11 cellular contexts compared by ENCODE assay signal in the genomic region with DNA sequence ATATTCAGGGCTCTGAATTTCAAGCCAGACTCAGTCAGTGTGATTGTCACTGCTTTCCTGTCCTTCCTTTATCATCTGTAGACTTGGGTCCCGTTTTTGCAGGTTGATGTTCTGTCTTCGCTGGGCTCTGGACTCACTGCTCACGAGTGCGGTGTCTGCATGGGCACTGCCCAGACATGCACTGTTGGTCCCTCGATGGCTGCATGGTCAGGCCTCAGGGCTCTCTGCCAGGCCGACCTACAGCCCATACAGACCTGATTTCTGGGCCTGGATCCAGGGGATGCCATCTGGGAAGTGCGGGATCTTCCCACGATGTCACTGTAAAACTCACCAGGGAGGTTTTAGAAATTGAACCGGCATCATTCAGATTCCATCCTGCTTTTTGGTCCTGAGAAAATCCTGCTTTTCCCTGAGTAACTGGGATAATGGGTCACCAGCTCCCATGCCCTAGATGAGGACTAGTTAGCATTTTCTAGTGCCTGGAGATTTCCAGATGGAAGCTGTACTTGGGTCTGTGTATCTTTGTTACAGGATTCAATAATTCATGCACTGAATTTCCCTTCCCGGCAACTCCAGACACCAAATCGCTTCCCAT. TPM values are rescaled to one million over a fixed set of nuclear protein-coding genes. Genes with fewer than 3 reads are reported as not detected.
DNase-seq lines count a peak whose midpoint lies in the region; ATAC-seq and TF ChIP-seq lines count a peak whose summit lies in the region.
"Had no signal": no experiment of that assay in that cellular context is flagged by ENCODE, and none has a peak within 500 bp of the region (broad histone marks: within the 10 kb centered on the region; RNA-seq: fewer than 3 reads in every experiment).

No MANE protein-coding gene starts in this region.

- peaks cover 39% of the 10 kb centered on the region for H3K36me3 Mint-ChIP-seq in neural progenitor cell
- H3K36me3 Mint-ChIP-seq: activated naive CD4-positive, alpha-beta T cell treated with anti-CD3 and anti-CD28 coated beads, Interleukin-2, amount 10 ng/mL, durations not matched to agents 7 days and 5 days had no signal

- peak; percentile 43 for DNase-seq in ecto neural progenitor cell (ENCODE audit: low spot score)
- DNase-seq in neural progenitor cell (ENCODE audit: low spot score), result no peak
- DNase-seq in kidney glomerular epithelial cell (lab: John Stamatoyannopoulos, UW), result no peak
- DNase-seq in amygdala (lab: John Stamatoyannopoulos, UW), result no peak

- H3K9ac ChIP-seq in KMS-11, result no peak overlapping the region
- no peak overlapping the region for H3K9ac ChIP-seq in neural progenitor cell

- H3K27me3 Mint-ChIP-seq in neural progenitor cell (ENCODE audit: insufficient read depth, low read depth), result peaks cover 4% of the 10 kb centered on the region

- ATAC-seq in HG03196 (IDR thresholded peaks at IDR 0.05; ENCODE audit: unreplicated experiment), result no peak
- no peak for ATAC-seq in GM18867 (IDR thresholded peaks at IDR 0.05; ENCODE audit: unreplicated experiment)

- H3K4me1 ChIP-seq in ACC112 (ENCODE audit: control insufficient read depth, insufficient read depth, low read length, unreplicated experiment) (peaks cover 38% of the 10 kb centered on the region), KMS-11 (ENCODE audit: low read depth, poor library complexity, severe bottlenecking) (peaks cover 4% of the 10 kb centered on the region), neural progenitor cell (peaks cover 9% of the 10 kb centered on the region)
- H3K4me1 ChIP-seq: colonic mucosa had no signal

- H3K27ac ChIP-seq in ACC112 (ENCODE audit: low read depth, low read length) (peak overlapping the region; percentile 59), KMS-11 (no peak overlapping the region), neural progenitor cell (no peak overlapping the region)
- H3K27ac ChIP-seq: colonic mucosa had no signal

- H2AFZ ChIP-seq in ACC112 (ENCODE audit: low read length, unreplicated experiment), result no peak overlapping the region
- peak overlapping the region; percentile 77; the same call in 1 of the 2 replicates for H2AFZ ChIP-seq in KMS-11 (ENCODE audit: low read depth)
- no peak overlapping the region for H2AFZ ChIP-seq in neural progenitor cell (replicated peaks)

- H3K27me3 ChIP-seq in ACC112 (ENCODE audit: insufficient read depth, low read length) (no peaks in the 10 kb centered on the region), KMS-11 (ENCODE audit: insufficient read depth, low read depth) (no peaks in the 10 kb centered on the region), neural progenitor cell (no peaks in the 10 kb centered on the region)
- H3K27me3 ChIP-seq: colonic mucosa had no signal

- no peak for TF ChIP-seq CTCF in KMS-11 (conservative IDR thresholded peaks at IDR 0.05; ENCODE audit: low read depth, low read length)
- TF ChIP-seq CTCF in neural progenitor cell (IDR thresholded peaks at IDR 0.05), result no peak

- no peak overlapping the region for H3K4me3 ChIP-seq in ACC112 (ENCODE audit: low read depth, low read length)
- no peak overlapping the region for H3K4me3 ChIP-seq in KMS-11 (IDR thresholded peaks at IDR 0.05; ENCODE audit: insufficient read depth, low read depth, low read length)
- H3K4me3 ChIP-seq in neural progenitor cell, result no peak overlapping the region
- H3K4me3 ChIP-seq: colonic mucosa had no signal

- no peaks in the 10 kb centered on the region for H3K9me3 Mint-ChIP-seq in neural progenitor cell
- H3K9me3 Mint-ChIP-seq: activated CD4-positive, alpha-beta memory T cell treated with anti-CD3 and anti-CD28 coated beads, Interleukin-2, amount 10 ng/mL, durations not matched to agents 7 days and 5 days; activated naive CD4-positive, alpha-beta T cell treated with anti-CD3 and anti-CD28 coated beads, Interleukin-2, amount 10 ng/mL, durations not matched to agents 7 days and 5 days had no signal

- H3K27ac Mint-ChIP-seq in neural progenitor cell, result no peak overlapping the region
- H3K27ac Mint-ChIP-seq: activated CD4-positive, alpha-beta memory T cell treated with anti-CD3 and anti-CD28 coated beads, Interleukin-2, amount 10 ng/mL, durations not matched to agents 7 days and 5 days; activated naive CD4-positive, alpha-beta T cell treated with anti-CD3 and anti-CD28 coated beads, Interleukin-2, amount 10 ng/mL, durations not matched to agents 7 days and 5 days had no signal

- H3K36me3 ChIP-seq in ACC112 (ENCODE audit: insufficient read depth, low read length), result peaks cover 42% of the 10 kb centered on the region
- H3K36me3 ChIP-seq in KMS-11 (ENCODE audit: insufficient read depth), result no peaks in the 10 kb centered on the region
- no peaks in the 10 kb centered on the region for H3K36me3 ChIP-seq in neural progenitor cell
- H3K36me3 ChIP-seq: colonic mucosa had no signal

- H3K4me3 Mint-ChIP-seq in neural progenitor cell, result no peak overlapping the region
- H3K4me3 Mint-ChIP-seq: activated CD4-positive, alpha-beta memory T cell treated with anti-CD3 and anti-CD28 coated beads, Interleukin-2, amount 10 ng/mL, durations not matched to agents 7 days and 5 days; activated naive CD4-positive, alpha-beta T cell treated with anti-CD3 and anti-CD28 coated beads, Interleukin-2, amount 10 ng/mL, durations not matched to agents 7 days and 5 days had no signal

- no peaks in the 10 kb centered on the region for H3F3A ChIP-seq in neural progenitor cell (ENCODE audit: low read depth)

- H3K79me2 ChIP-seq in ACC112 (ENCODE audit: control insufficient read depth, insufficient read depth, low read length, unreplicated experiment) (peaks cover 55% of the 10 kb centered on the region), KMS-11 (ENCODE audit: insufficient read depth, low read depth) (no peaks in the 10 kb centered on the region), neural progenitor cell (ENCODE audit: low read depth) (peaks cover 32% of the 10 kb centered on the region)

- H3K9me3 ChIP-seq in neural progenitor cell (ENCODE audit: low read depth), result no peaks in the 10 kb centered on the region
- H3K9me3 ChIP-seq: colonic mucosa had no signal

- H4K20me1 ChIP-seq in KMS-11 (ENCODE audit: insufficient read depth) (no peaks in the 10 kb centered on the region), neural progenitor cell (ENCODE audit: low read depth) (peaks cover 55% of the 10 kb centered on the region)

- H3K4me1 Mint-ChIP-seq in neural progenitor cell, result peaks cover 64% of the 10 kb centered on the region
- H3K4me1 Mint-ChIP-seq: activated CD4-positive, alpha-beta memory T cell treated with anti-CD3 and anti-CD28 coated beads, Interleukin-2, amount 10 ng/mL, durations not matched to agents 7 days and 5 days had no signal

- H3K4me2 ChIP-seq in KMS-11 (peak overlapping the region; percentile 75; the same call in 1 of the 2 replicates), neural progenitor cell (peak overlapping the region; percentile 30)

RNA-seq across cellular contexts. Expression of a gene that starts 9.1 kb away (rescaled TPM):
- total RNA-seq in neural progenitor cell (ENCODE audit: low replicate concordance), result 21.6 and 29.4 TPM in 2 replicates
- total RNA-seq: activated CD4-positive, alpha-beta memory T cell treated with anti-CD3 and anti-CD28 coated beads, Interleukin-2, amount 10 ng/mL, durations not matched to agents 7 days and 5 days had no signal
